24 cellular contexts compared by ENCODE assay signal in the genomic region with DNA sequence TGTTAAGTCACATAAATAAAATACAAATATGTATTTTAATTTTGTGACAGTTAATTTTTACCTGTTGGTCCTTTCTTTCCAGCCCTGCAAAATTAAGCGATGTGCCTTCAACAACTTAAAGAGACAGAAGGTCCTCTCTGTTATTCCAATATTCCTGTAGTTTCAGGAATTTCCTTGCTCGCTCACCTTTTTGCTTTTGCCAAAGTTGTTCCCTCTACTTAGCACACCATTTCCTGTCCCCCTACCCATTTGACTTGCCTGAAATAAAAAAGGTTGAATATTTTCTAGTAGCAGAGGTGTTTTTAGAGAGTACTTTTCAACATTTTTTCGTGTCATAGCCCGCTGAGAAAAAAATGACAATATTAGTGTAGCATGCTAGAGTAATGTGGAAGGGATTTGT. TPM values are rescaled to one million over a fixed set of nuclear protein-coding genes. Genes with fewer than 3 reads are reported as not detected.
"Had no signal": no experiment of that assay in that cellular context is flagged by ENCODE, and none has a peak within 500 bp of the region (broad histone marks: within the 10 kb centered on the region; RNA-seq: fewer than 3 reads in every experiment).

No MANE protein-coding gene starts in this region.

- H3K4me1 Mint-ChIP-seq: activated naive CD4-positive, alpha-beta T cell treated with anti-CD3 and anti-CD28 coated beads, Interleukin-2, amount 10 ng/mL, durations not matched to agents 7 days and 5 days; activated naive CD8-positive, alpha-beta T cell treated with anti-CD3 and anti-CD28 coated beads for 36 hours; T-helper 17 cell had no signal

- H3K27me3 Mint-ChIP-seq: T-helper 17 cell had no signal

- H3K4me3 Mint-ChIP-seq: activated CD8-positive, alpha-beta T cell treated with anti-CD3 and anti-CD28 coated beads for 36 hours; activated naive CD4-positive, alpha-beta T cell treated with anti-CD3 and anti-CD28 coated beads, Interleukin-2, amount 10 ng/mL, durations not matched to agents 7 days and 5 days; activated naive CD8-positive, alpha-beta T cell treated with anti-CD3 and anti-CD28 coated beads for 36 hours; activated T-cell treated with anti-CD3 and anti-CD28 coated beads, Interleukin-2, amount 50 U/mL, for 72 hours; T-helper 17 cell had no signal

- H3K27me3 ChIP-seq: brain microvascular endothelial cell had no signal

- H3K36me3 ChIP-seq: brain microvascular endothelial cell had no signal

- H3K9me3 Mint-ChIP-seq: activated CD8-positive, alpha-beta T cell treated with anti-CD3 and anti-CD28 coated beads for 36 hours; activated naive CD4-positive, alpha-beta T cell treated with anti-CD3 and anti-CD28 coated beads, Interleukin-2, amount 10 ng/mL, durations not matched to agents 7 days and 5 days; activated naive CD8-positive, alpha-beta T cell treated with anti-CD3 and anti-CD28 coated beads for 36 hours; activated T-cell treated with anti-CD3 and anti-CD28 coated beads, Interleukin-2, amount 50 U/mL, for 72 hours; activated T-helper 2 cell treated with anti-CD3 and anti-CD28 coated beads, Interferon-gamma antibody, Interleukin-2, Interleukin-4, amounts not matched to agents 10 μg/mL and 5 μg/mL and 100 μg/mL, durations not matched to agents 14 hours and 24 hours and 36 hours had no signal

- H3K27ac ChIP-seq: brain microvascular endothelial cell, VCaP had no signal

- DNase-seq: activated CD4-positive, alpha-beta T cell treated with anti-CD3 and anti-CD28 coated beads for 4 hours; activated CD8-positive, alpha-beta memory T cell treated with anti-CD3 and anti-CD28 coated beads, Interleukin-2, amount 50 U/mL, for 4 hours; activated CD8-positive, alpha-beta T cell treated with anti-CD3 and anti-CD28 coated beads for 36 hours; activated gamma-delta T cell treated with Interleukin-2 at 50 U/mL for 16 hours; activated naive CD4-positive, alpha-beta T cell treated with anti-CD3 and anti-CD28 coated beads, Interleukin-2, amount 10 ng/mL, durations not matched to agents 7 days and 5 days; activated naive CD8-positive, alpha-beta T cell treated with anti-CD3 and anti-CD28 coated beads for 36 hours; activated T-cell treated with anti-CD3 and anti-CD28 coated beads, Interleukin-2, amount 50 U/mL, for 72 hours; brain microvascular endothelial cell; Kasumi-1; KBM-7; NCI-H146; NCI-H187 treated with DMSO at 0.1 percent for 48 hours; NCI-H2081 treated with DMSO at 0.1 percent for 48 hours; NCI-H2227 treated with DMSO at 0.1 percent for 48 hours; NCI-H446 treated with DMSO at 0.1 percent for 48 hours; NCI-H526; NCI-H774; SIG-M5; T-helper 17 cell; T1000 had no signal

- H3K27ac Mint-ChIP-seq: activated CD8-positive, alpha-beta T cell treated with anti-CD3 and anti-CD28 coated beads for 36 hours; activated naive CD4-positive, alpha-beta T cell treated with anti-CD3 and anti-CD28 coated beads, Interleukin-2, amount 10 ng/mL, durations not matched to agents 7 days and 5 days; activated naive CD8-positive, alpha-beta T cell treated with anti-CD3 and anti-CD28 coated beads for 36 hours; activated T-cell treated with anti-CD3 and anti-CD28 coated beads, Interleukin-2, amount 50 U/mL, for 72 hours; activated T-helper 2 cell treated with anti-CD3 and anti-CD28 coated beads, Interferon-gamma antibody, Interleukin-2, Interleukin-4, amounts not matched to agents 10 μg/mL and 5 μg/mL and 100 μg/mL, durations not matched to agents 14 hours and 24 hours and 36 hours; T-helper 17 cell had no signal

- H3K36me3 Mint-ChIP-seq: activated naive CD4-positive, alpha-beta T cell treated with anti-CD3 and anti-CD28 coated beads, Interleukin-2, amount 10 ng/mL, durations not matched to agents 7 days and 5 days; activated naive CD8-positive, alpha-beta T cell treated with anti-CD3 and anti-CD28 coated beads for 36 hours had no signal

RNA-seq across cellular contexts. Expression of a gene that starts 0.6 kb away (rescaled TPM):
- total RNA-seq: activated CD8-positive, alpha-beta T cell treated with anti-CD3 and anti-CD28 coated beads for 36 hours; activated naive CD8-positive, alpha-beta T cell treated with anti-CD3 and anti-CD28 coated beads for 36 hours; activated T-cell treated with anti-CD3 and anti-CD28 coated beads, Interleukin-2, amount 50 U/mL, for 72 hours; activated T-helper 2 cell treated with anti-CD3 and anti-CD28 coated beads, Interferon-gamma antibody, Interleukin-2, Interleukin-4, amounts not matched to agents 10 μg/mL and 5 μg/mL and 100 μg/mL, durations not matched to agents 14 hours and 24 hours and 36 hours; OCI-LY7; RPMI7951; T-helper 17 cell had no signal

RNA-seq across cellular contexts. Expression of a gene that starts 31.7 kb away (rescaled TPM):
- total RNA-seq: activated CD8-positive, alpha-beta T cell treated with anti-CD3 and anti-CD28 coated beads for 36 hours; activated naive CD8-positive, alpha-beta T cell treated with anti-CD3 and anti-CD28 coated beads for 36 hours; activated T-cell treated with anti-CD3 and anti-CD28 coated beads, Interleukin-2, amount 50 U/mL, for 72 hours; activated T-helper 2 cell treated with anti-CD3 and anti-CD28 coated beads, Interferon-gamma antibody, Interleukin-2, Interleukin-4, amounts not matched to agents 10 μg/mL and 5 μg/mL and 100 μg/mL, durations not matched to agents 14 hours and 24 hours and 36 hours; OCI-LY7; RPMI7951; T-helper 17 cell had no signal
